In genomic region chr11:76805206-76805913, GRCh38 we compare ENCODE assay signal across 1 cellular context.
A peak's percentile ranks its signal among the peaks of the same experiment; 100 is the strongest.
TF ChIP-seq lines count a peak whose summit lies in the region.

No MANE protein-coding gene starts in this region.

TF ChIP-seq in GM12878, 131 proteins besides CTCF, POLR2A, EP300 and RAD21 (continued from another document):
- TF ChIP-seq PKNOX1 (IDR thresholded peaks at IDR 0.05) (no peak), NFIC (IDR thresholded peaks at IDR 0.05; ENCODE audit: low read depth, low read length) (no peak), JUND (IDR thresholded peaks at IDR 0.05; ENCODE audit: low read depth, low read length) (no peak), SMAD1 (IDR thresholded peaks at IDR 0.05; ENCODE audit: low read depth, partially characterized antibody) (no peak), HDAC6 (IDR thresholded peaks at IDR 0.05; ENCODE audit: unreplicated experiment) (no peak), CREB1 (IDR thresholded peaks at IDR 0.05; ENCODE audit: low read depth) (0 out of 2 replicates have a peak, but pooled peaks have one; percentile 19)
